ENCODE assay signal across 11 cellular contexts in genomic region chr12:7352661-7353060, GRCh38. TPM values are rescaled to one million over a fixed set of nuclear protein-coding genes. Genes with fewer than 3 reads are reported as not detected.
"Had no signal": no experiment of that assay in that cellular context is flagged by ENCODE, and none has a peak within 500 bp of the region (broad histone marks: within the 10 kb centered on the region; RNA-seq: fewer than 3 reads in every experiment).

No MANE protein-coding gene starts in this region.

- H3K4me1 ChIP-seq: HAP-1 had no signal

- DNase-seq: GOT3, H7, HFFc6, KG1 had no signal

- H3K36me3 ChIP-seq: HAP-1 had no signal

- H3K4me3 ChIP-seq: HAP-1 had no signal

- H3K9me3 ChIP-seq: HAP-1 had no signal

- H3K9me3 Mint-ChIP-seq: HFFc6, IgD-negative memory B cell had no signal

- H3K4me3 Mint-ChIP-seq: HFFc6, IgD-negative memory B cell had no signal

- H3K36me3 Mint-ChIP-seq: IgD-negative memory B cell had no signal

- FAIRE-seq: HepG2 had no signal

- H3K27ac Mint-ChIP-seq: HFFc6, IgD-negative memory B cell had no signal

- H3K27me3 Mint-ChIP-seq: IgD-negative memory B cell had no signal

- H3K4me1 Mint-ChIP-seq: IgD-negative memory B cell had no signal

- ATAC-seq: HCT116, HepG2 had no signal

- H3K27ac ChIP-seq: HL-60 had no signal

RNA-seq across cellular contexts. Expression of gene ACSM4, which starts 48.8 kb away (rescaled TPM):
- total RNA-seq: H4, HepG2, HFFc6, HT1080 had no signal
- polyA plus RNA-seq: HepG2, IgD-negative memory B cell had no signal
